ENCODE assay signal across 8 cellular contexts in the genomic region with DNA sequence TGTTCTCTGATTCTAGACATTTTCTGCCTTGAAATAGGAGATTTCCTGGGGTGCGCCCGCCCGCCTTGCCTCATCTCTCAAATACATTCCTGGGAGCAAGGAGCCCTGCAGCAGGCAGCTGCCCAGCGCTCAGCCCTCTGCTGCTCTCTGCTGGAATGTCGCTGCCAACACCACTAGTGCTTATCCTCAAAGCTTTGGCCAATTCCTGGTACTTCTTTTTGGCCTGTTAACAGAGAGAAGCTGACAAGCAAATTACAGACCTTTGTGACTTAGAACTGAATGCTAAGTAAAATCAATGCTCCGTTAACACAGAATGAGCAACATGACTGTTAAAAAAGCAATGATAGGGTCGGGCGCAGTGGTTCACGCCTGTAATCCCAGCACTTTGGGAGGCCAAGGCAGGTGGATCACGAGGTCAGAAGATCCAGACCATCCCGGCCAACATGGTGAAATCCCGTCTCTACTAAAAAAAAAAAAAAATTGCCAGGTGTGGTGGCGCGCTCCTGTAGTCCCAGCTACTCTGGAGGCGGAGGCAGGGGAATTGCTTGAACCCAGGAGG. TPM values are rescaled to one million over a fixed set of nuclear protein-coding genes. Genes with fewer than 3 reads are reported as not detected.
A peak's percentile ranks its signal among the peaks of the same experiment; 100 is the strongest.
DNase-seq lines count a peak whose midpoint lies in the region; ATAC-seq and TF ChIP-seq lines count a peak whose summit lies in the region.

No MANE protein-coding gene starts in this region.

- CTCF ChIA-PET in T-cell (lab: Charles Lee), result interaction anchor here (0.5 to 5.7 kb wide), 23 partner anchors 8 to 863 kb away, joined by 3 to 67 read pairs (median 5); no protein-coding TSS in a partner anchor

- H3K4me1 ChIP-seq in HAP-1 (no peaks in the 10 kb centered on the region), adipocyte (ENCODE audit: control insufficient read depth, insufficient read depth, low read length) (no peaks in the 10 kb centered on the region)

- no peaks in the 10 kb centered on the region for H3K36me3 ChIP-seq in HAP-1 (replicated peaks)
- no peaks in the 10 kb centered on the region for H3K36me3 ChIP-seq in adipocyte (ENCODE audit: control insufficient read depth, insufficient read depth, low read length, severe bottlenecking)

- no peak overlapping the region for H3K27ac Mint-ChIP-seq in T-cell

- no peaks in the 10 kb centered on the region for H3K9me3 Mint-ChIP-seq in T-cell

- H3K27me3 ChIP-seq in HAP-1 (ENCODE audit: low read depth) (peaks cover 8% of the 10 kb centered on the region), adipocyte (replicated peaks; ENCODE audit: control insufficient read depth, insufficient read depth, low read length) (peaks cover 3% of the 10 kb centered on the region)

- POLR2A ChIA-PET in T-cell (lab: Charles Lee), result interaction anchor here (0.5 to 0.7 kb wide), 2 partner anchors 42 to 863 kb away, joined by 3 to 4 read pairs; partner anchors contain the start of gene SYPL1 (in 1 of the 2)

- peak overlapping the region in 1 of 3 donors; percentile 22 for H3K4me3 Mint-ChIP-seq in T-cell

- peak; percentile 89 for DNase-seq in G401 (ENCODE audit: low spot score)
- DNase-seq in HAP-1 (ENCODE audit: low spot score in 2 of 2), result peak; percentile 74 to 86
- peak; percentile 64 for DNase-seq in NCI-H1105 treated with DMSO at 0.1 percent for 48 hours (lab: John Stamatoyannopoulos, UW)
- peak; percentile 26 to 78 (median 62) for DNase-seq in T-cell
- DNase-seq in adipocyte (ENCODE audit: low read depth), result peak; percentile 93
- DNase-seq in left cardiac atrium, result peak; percentile 84
- peak; percentile 25 for DNase-seq in retinal pigment epithelial cell (ENCODE audit: low read depth)

- peaks cover 5 to 6% (median 5%) of the 10 kb centered on the region in 3 donors for H3K4me1 Mint-ChIP-seq in T-cell

- H3K9ac ChIP-seq in adipocyte (ENCODE audit: low read length), result no peak overlapping the region

- in situ Hi-C loops in G401 (cut with HindIII; ENCODE audit: low sequenced_read_pairs) (no loop called here), HAP-1 (cut with MboI; ENCODE audit: low sequenced_read_pairs) (loop anchor here (5.0 to 25.0 kb wide), 2 partner anchors 97 to 492 kb away; no protein-coding TSS in a partner anchor)

- intact Hi-C loops in left cardiac atrium (cut with DNase I), result loop anchor here (1.0 to 2.0 kb wide), 2 partner anchors 95 to 97 kb away; no protein-coding TSS in a partner anchor

- H3K4me3 ChIP-seq in HAP-1, result no peak overlapping the region
- H3K4me3 ChIP-seq in adipocyte (ENCODE audit: low read length), result peak overlapping the region; percentile 8
- no peak overlapping the region for H3K4me3 ChIP-seq in retinal pigment epithelial cell (ENCODE audit: low read length)

- peaks cover 22 to 24% of the 10 kb centered on the region in 2 donors for H3K27me3 Mint-ChIP-seq in T-cell

- ATAC-seq in T-cell (replicated peaks in 1 of 4), result peak; percentile 91 to 96 (median 94)
- ATAC-seq in left cardiac atrium, result peak; percentile 97 to 98
- ATAC-seq in HG02981 (IDR thresholded peaks at IDR 0.05; ENCODE audit: unreplicated experiment), result no peak

- peak; percentile 97 for TF ChIP-seq CTCF in retinal pigment epithelial cell (conservative IDR thresholded peaks at IDR 0.05; ENCODE audit: low read depth, low read length)

- no peaks in the 10 kb centered on the region for H3K36me3 Mint-ChIP-seq in T-cell

- H3K9me3 ChIP-seq in HAP-1 (0 out of 2 replicates have a peak, but pooled peaks cover 2% of the 10 kb centered on the region), adipocyte (ENCODE audit: control insufficient read depth, low read length) (peaks cover 3% of the 10 kb centered on the region)

RNA-seq across cellular contexts. Expression of gene SYPL1, which starts 41.9 kb away (rescaled TPM):
- total RNA-seq in G401 (2014; rRNA removed; shearing (Covaris generic)), result 25.6 and 36.4 TPM in 2 replicates
- total RNA-seq in T-cell (10 to 100 TPM; 36.5 to 44.7 (median 42.6) TPM), left cardiac atrium (10 to 100 TPM; 71.9 to 87.1 TPM)

Comparison
In these comparisons a context has a peak if more than half of its experiments do, and no peak if none do; other contexts are left out.
1. DNase-seq: peak in every context shown above with its lines; median percentile 93 in adipocyte; 89 in G401; 84 in left cardiac atrium; 80 in HAP-1; 64 in NCI-H1105 treated with DMSO at 0.1 percent for 48 hours; 62 in T-cell; 25 in retinal pigment epithelial cell.